Comparison of ENCODE assay signal across 8 cellular contexts in genomic region chr21:17688912-17689874, GRCh38.
DNase-seq lines count a peak whose midpoint lies in the region; ATAC-seq and TF ChIP-seq lines count a peak whose summit lies in the region.

No MANE protein-coding gene starts in this region.

- H3K9ac ChIP-seq in MM.1S (ENCODE audit: low read length), result no peak overlapping the region

- H4K20me1 ChIP-seq in MM.1S (ENCODE audit: insufficient read depth, low read length) (no peaks in the 10 kb centered on the region), osteoblast (ENCODE audit: insufficient read depth, low read length) (no peaks in the 10 kb centered on the region)

- H2AFZ ChIP-seq in MM.1S (ENCODE audit: low read length), result no peak overlapping the region
- peak overlapping the region; percentile 15 for H2AFZ ChIP-seq in osteoblast (ENCODE audit: low read length)

- DNase-seq in COLO829 (ENCODE audit: low spot score) (peak; percentile 68), MM.1S (no peak), dorsolateral prefrontal cortex (peak in 7 of 10 donors; percentile 15 to 51 (median 40)), osteoblast (ENCODE audit: insufficient read length, low spot score, missing footprints) (no peak), vagina (ENCODE audit: extremely low spot score in 2 of 2) (no peak), NCI-H187 (lab: John Stamatoyannopoulos, UW) (no peak)
- DNase-seq in activated CD4-positive, alpha-beta T cell treated with anti-CD3 and anti-CD28 coated beads for 48 hours, result peak; percentile 74

- H3K27me3 ChIP-seq in MM.1S (replicated peaks; ENCODE audit: insufficient read depth, low read length) (no peaks in the 10 kb centered on the region), dorsolateral prefrontal cortex (no peaks in the 10 kb centered on the region), osteoblast (ENCODE audit: insufficient read depth, low read length) (no peaks in the 10 kb centered on the region), vagina (no peaks in the 10 kb centered on the region)

- intact Hi-C loops in dorsolateral prefrontal cortex (cut with DNase I), result no loop called here
- intact Hi-C loops in vagina (cut with DNase I), result loop anchor here (10.0 kb wide), 1 partner anchor 236 kb away; no protein-coding TSS in a partner anchor

- TF ChIP-seq POLR2A in vagina (IDR thresholded peaks at IDR 0.05), result no peak

- H3K4me2 ChIP-seq in MM.1S (ENCODE audit: low read depth, low read length) (no peak overlapping the region), osteoblast (ENCODE audit: insufficient read depth, low read length) (no peak overlapping the region)

- H3F3A ChIP-seq in MM.1S (ENCODE audit: insufficient read depth, low read length), result no peaks in the 10 kb centered on the region

- H3K4me1 ChIP-seq in MM.1S (ENCODE audit: low read length) (no peaks in the 10 kb centered on the region), osteoblast (ENCODE audit: insufficient read depth, low read length) (no peaks in the 10 kb centered on the region), vagina (peaks cover 21% of the 10 kb centered on the region)

- no peak for ATAC-seq in HG03354 (IDR thresholded peaks at IDR 0.05; ENCODE audit: poor library complexity, severe bottlenecking, unreplicated experiment)

- H3K36me3 ChIP-seq in MM.1S (replicated peaks; ENCODE audit: insufficient read depth, low read length), result no peaks in the 10 kb centered on the region; the same call in 1 of the 2 replicates
- H3K36me3 ChIP-seq in osteoblast (ENCODE audit: insufficient read depth, low read length), result no peaks in the 10 kb centered on the region
- H3K36me3 ChIP-seq in vagina, result no peaks in the 10 kb centered on the region

- H3K9me3 ChIP-seq in MM.1S (replicated peaks; ENCODE audit: insufficient read depth, low read length) (no peaks in the 10 kb centered on the region), osteoblast (ENCODE audit: low read depth, low read length) (no peaks in the 10 kb centered on the region), vagina (no peaks in the 10 kb centered on the region)

- peak; percentile 35 for TF ChIP-seq CTCF in MM.1S (IDR thresholded peaks at IDR 0.05; ENCODE audit: low read length)
- peak in 12 of 56 donors; percentile 6 to 32 (median 17) for TF ChIP-seq CTCF in dorsolateral prefrontal cortex (IDR thresholded peaks at IDR 0.05 in 54 of 56, conservative IDR thresholded peaks at IDR 0.05 in 2 of 56; ENCODE audit: low read depth in 1 of 56, partially characterized antibody in 56 of 56)
- no peak for TF ChIP-seq CTCF in osteoblast (IDR thresholded peaks at IDR 0.05; ENCODE audit: extremely low read depth, low read depth, low read length)
- no peak for TF ChIP-seq CTCF in vagina (IDR thresholded peaks at IDR 0.05)

- no peaks in the 10 kb centered on the region for H3K9me2 ChIP-seq in MM.1S (replicated peaks; ENCODE audit: insufficient read depth, low read length)

- no peaks in the 10 kb centered on the region for H3K79me2 ChIP-seq in MM.1S (ENCODE audit: low read length)
- no peaks in the 10 kb centered on the region for H3K79me2 ChIP-seq in osteoblast (ENCODE audit: insufficient read depth, low read length)

- no peak overlapping the region for H3K4me3 ChIP-seq in MM.1S (ENCODE audit: low read length)
- H3K4me3 ChIP-seq in dorsolateral prefrontal cortex, result peak overlapping the region in 4 of 59 donors; percentile 5 to 26 (median 15)
- H3K4me3 ChIP-seq in osteoblast (ENCODE audit: insufficient read depth, low read length), result no peak overlapping the region
- no peak overlapping the region for H3K4me3 ChIP-seq in vagina

- H3K27ac ChIP-seq in MM.1S (ENCODE audit: low read length), result no peak overlapping the region
- peak overlapping the region in 11 of 59 donors; percentile 3 to 52 (median 23) for H3K27ac ChIP-seq in dorsolateral prefrontal cortex
- no peak overlapping the region for H3K27ac ChIP-seq in osteoblast (ENCODE audit: low read depth, low read length)
- peak overlapping the region; percentile 48 for H3K27ac ChIP-seq in vagina

Comparison
In these comparisons a context has a peak if more than half of its experiments do, and no peak if none do; other contexts are left out.
1. DNase-seq: peak in COLO829 (single experiment), activated CD4-positive, alpha-beta T cell treated with anti-CD3 and anti-CD28 coated beads for 48 hours (single experiment) and dorsolateral prefrontal cortex (7 of 10); none in MM.1S (single experiment), osteoblast (single experiment), vagina (0 of 2) and NCI-H187 (0 of 2).